8 cellular contexts compared by ENCODE assay signal in the genomic region with DNA sequence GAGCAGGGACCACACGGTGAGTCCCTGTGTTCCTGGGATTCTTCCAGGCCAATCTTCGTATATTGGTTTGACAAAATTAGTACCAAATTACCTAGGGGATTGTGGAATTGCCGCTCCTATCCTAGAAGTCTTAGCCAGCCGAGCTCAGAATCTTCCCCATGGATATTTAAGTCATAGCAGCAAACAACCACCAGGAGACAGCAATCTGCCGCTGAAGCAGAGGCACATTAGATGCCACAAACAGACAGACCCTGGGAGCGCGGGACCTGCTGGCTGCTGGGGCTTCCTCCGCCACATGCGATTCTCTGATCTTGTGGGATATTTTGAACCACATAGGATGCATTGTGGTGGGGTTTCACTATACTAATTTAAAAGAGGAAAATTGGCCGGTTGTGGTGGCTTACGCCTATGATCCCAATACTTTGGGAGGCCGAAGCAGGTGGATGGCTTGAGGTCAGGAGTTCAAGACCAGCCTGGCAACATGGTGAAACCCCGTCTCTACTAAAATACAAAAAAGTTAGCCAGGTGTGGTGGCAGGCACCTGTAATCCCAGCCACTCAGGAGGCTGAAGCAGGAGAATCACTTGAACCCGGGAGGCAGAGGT. TPM values are rescaled to one million over a fixed set of nuclear protein-coding genes. Genes with fewer than 3 reads are reported as not detected.
DNase-seq lines count a peak whose midpoint lies in the region; ATAC-seq and TF ChIP-seq lines count a peak whose summit lies in the region.

No MANE protein-coding gene starts in this region.

- H3K4me1 ChIP-seq in neural progenitor cell = no peaks in the 10 kb centered on the region

- H3K27me3 ChIP-seq in neural progenitor cell = peaks cover 33% of the 10 kb centered on the region

- no peaks in the 10 kb centered on the region for H3F3A ChIP-seq in neural progenitor cell (ENCODE audit: low read depth)

- no peaks in the 10 kb centered on the region for H3K9me3 ChIP-seq in neural progenitor cell (ENCODE audit: low read depth)

- H3K4me3 ChIP-seq in neural progenitor cell = no peak overlapping the region

- no peak overlapping the region for H2AFZ ChIP-seq in neural progenitor cell (replicated peaks)

- ATAC-seq in HG03469 (IDR thresholded peaks at IDR 0.05; ENCODE audit: unreplicated experiment) = no peak
- ATAC-seq in GM18907 (IDR thresholded peaks at IDR 0.05; ENCODE audit: unreplicated experiment) = no peak

- no peaks in the 10 kb centered on the region for H4K20me1 ChIP-seq in neural progenitor cell (ENCODE audit: low read depth)

- H3K9me3 Mint-ChIP-seq in chondrocyte (ENCODE audit: low read depth) (peaks cover 3% of the 10 kb centered on the region), neural progenitor cell (peaks cover 2% of the 10 kb centered on the region)

- H3K27ac Mint-ChIP-seq in chondrocyte (ENCODE audit: unreplicated experiment) (no peak overlapping the region), neural progenitor cell (no peak overlapping the region)

- H3K27me3 Mint-ChIP-seq in chondrocyte (ENCODE audit: low read depth) (peaks cover 16% of the 10 kb centered on the region), neural progenitor cell (ENCODE audit: insufficient read depth, low read depth) (peaks cover 2% of the 10 kb centered on the region)

- DNase-seq in NCI-H748 (lab: John Stamatoyannopoulos, UW; ENCODE audit: unreplicated experiment) (peak; percentile 28), NCI-H748 treated with DMSO at 0.1 percent for 48 hours (lab: John Stamatoyannopoulos, UW) (no peak), NAMALWA (ENCODE audit: low spot score) (peak; percentile 19), chondrocyte (ENCODE audit: low spot score) (no peak), neural progenitor cell (ENCODE audit: low spot score) (peak; percentile 65), GOT3 (lab: John Stamatoyannopoulos, UW) (no peak)

- H3K4me1 Mint-ChIP-seq in chondrocyte (ENCODE audit: low read depth) (no peaks in the 10 kb centered on the region), neural progenitor cell (no peaks in the 10 kb centered on the region)

- no peaks in the 10 kb centered on the region for H3K36me3 ChIP-seq in neural progenitor cell

- peak; percentile 75 for TF ChIP-seq CTCF in chondrocyte (IDR thresholded peaks at IDR 0.05)
- TF ChIP-seq CTCF in neural progenitor cell (IDR thresholded peaks at IDR 0.05) = peak; percentile 63

- no peak overlapping the region for H3K27ac ChIP-seq in neural progenitor cell

- H3K36me3 Mint-ChIP-seq in chondrocyte (ENCODE audit: low read depth) = no peaks in the 10 kb centered on the region
- no peaks in the 10 kb centered on the region for H3K36me3 Mint-ChIP-seq in neural progenitor cell

- no peak overlapping the region for H3K9ac ChIP-seq in neural progenitor cell

- no peak overlapping the region for H3K4me2 ChIP-seq in neural progenitor cell

- H3K79me2 ChIP-seq in neural progenitor cell (ENCODE audit: low read depth) = no peaks in the 10 kb centered on the region

- H3K4me3 Mint-ChIP-seq in chondrocyte (ENCODE audit: unreplicated experiment) (no peak overlapping the region), neural progenitor cell (no peak overlapping the region)

RNA-seq across cellular contexts. Expression of gene ZBTB43, which starts 31.7 kb away (rescaled TPM):
- total RNA-seq in chondrocyte (15.6 to 18.8 TPM (median 17.7 TPM) in 3 replicates), neural progenitor cell (ENCODE audit: low replicate concordance) (9.3 and 10.0 TPM in 2 replicates)

Comparison
In these comparisons a context has a peak if more than half of its experiments do, and no peak if none do; other contexts are left out.
1. DNase-seq: peak in NCI-H748 (single experiment), NAMALWA (single experiment) and neural progenitor cell (single experiment); none in NCI-H748 treated with DMSO at 0.1 percent for 48 hours (single experiment), chondrocyte (single experiment) and GOT3 (single experiment).